In the genomic region with DNA sequence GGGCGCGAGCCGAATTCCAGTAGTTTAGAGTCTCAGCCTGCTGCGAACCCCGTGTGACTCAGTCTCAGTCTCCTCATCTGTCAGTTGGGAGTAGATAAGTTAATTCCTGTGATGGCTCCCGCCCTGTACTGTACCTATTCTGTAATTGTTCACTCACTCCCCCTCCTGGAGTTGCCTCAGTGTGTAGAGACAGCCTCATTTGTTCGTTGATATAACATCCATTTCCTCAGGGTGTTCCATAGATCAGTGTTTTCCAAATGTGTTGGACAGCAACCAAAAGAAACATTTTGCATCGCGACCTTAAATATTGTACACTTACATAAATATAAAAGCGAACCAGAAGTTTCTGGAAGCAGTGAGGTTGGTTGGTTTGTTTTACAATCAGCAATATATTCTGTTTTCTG, we compare ENCODE assay signal across 8 cellular contexts.
DNase-seq lines count a peak whose midpoint lies in the region; ATAC-seq and TF ChIP-seq lines count a peak whose summit lies in the region.

No MANE protein-coding gene starts in this region.

- no peaks in the 10 kb centered on the region for H3K27me3 Mint-ChIP-seq in effector memory CD8-positive, alpha-beta T cell

- H3K9me3 Mint-ChIP-seq in effector memory CD8-positive, alpha-beta T cell: no peaks in the 10 kb centered on the region

- peak overlapping the region; percentile 96 for H3K27ac ChIP-seq in neutrophil

- peak; percentile 2 for ATAC-seq in GM18505 (IDR thresholded peaks at IDR 0.05; ENCODE audit: unreplicated experiment)
- ATAC-seq in effector memory CD8-positive, alpha-beta T cell (replicated peaks): no peak
- no peak for ATAC-seq in GM18870 (IDR thresholded peaks at IDR 0.05; ENCODE audit: unreplicated experiment)
- no peak for ATAC-seq in GM21717 (IDR thresholded peaks at IDR 0.05; ENCODE audit: unreplicated experiment)

- peaks cover 41% of the 10 kb centered on the region for H3K36me3 Mint-ChIP-seq in effector memory CD8-positive, alpha-beta T cell (ENCODE audit: insufficient read depth)

- peaks cover 28% of the 10 kb centered on the region in 2 experiments for H3K4me1 ChIP-seq in neutrophil (ENCODE audit: control insufficient read depth in 1 of 2, insufficient read depth in 1 of 2, low read depth in 1 of 2, low read length in 1 of 2)

- no peaks in the 10 kb centered on the region for H3K9me3 ChIP-seq in neutrophil

- peak overlapping the region; percentile 82 to 86 for H3K4me3 Mint-ChIP-seq in effector memory CD8-positive, alpha-beta T cell

- H3K27me3 ChIP-seq in neutrophil: no peaks in the 10 kb centered on the region

- no peak for TF ChIP-seq CTCF in NB4 (IDR thresholded peaks at IDR 0.05; ENCODE audit: low read depth, low read length)
- no peak for TF ChIP-seq CTCF in neutrophil (IDR thresholded peaks at IDR 0.05)

- peak overlapping the region; percentile 98 to 99 for H3K27ac Mint-ChIP-seq in effector memory CD8-positive, alpha-beta T cell

- TF ChIP-seq POLR2A in GM18505 (IDR thresholded peaks at IDR 0.05; ENCODE audit: borderline replicate concordance, extremely low read depth, insufficient read depth, insufficient read length) (no peak), NB4 (IDR thresholded peaks at IDR 0.05; ENCODE audit: extremely low read depth, insufficient read length) (no peak)

- H3K4me1 Mint-ChIP-seq in effector memory CD8-positive, alpha-beta T cell (ENCODE audit: low read depth in 2 of 2): peaks cover 37 to 39% of the 10 kb centered on the region in 2 donors

- H3K4me3 ChIP-seq in NB4 (ENCODE audit: low read depth, low read length) (peak overlapping the region; percentile 93), neutrophil (ENCODE audit: low read depth in 1 of 2, low read length in 1 of 2) (peak overlapping the region; percentile 91 to 98)

- H3K36me3 ChIP-seq in neutrophil: peaks cover 5% of the 10 kb centered on the region

- DNase-seq in NB4 (ENCODE audit: low read depth) (no peak), T-helper 9 cell (no peak), OCI-M2 (lab: John Stamatoyannopoulos, UW; ENCODE audit: unreplicated experiment) (no peak)
- no peak for DNase-seq in effector memory CD8-positive, alpha-beta T cell
